In the genomic region with DNA sequence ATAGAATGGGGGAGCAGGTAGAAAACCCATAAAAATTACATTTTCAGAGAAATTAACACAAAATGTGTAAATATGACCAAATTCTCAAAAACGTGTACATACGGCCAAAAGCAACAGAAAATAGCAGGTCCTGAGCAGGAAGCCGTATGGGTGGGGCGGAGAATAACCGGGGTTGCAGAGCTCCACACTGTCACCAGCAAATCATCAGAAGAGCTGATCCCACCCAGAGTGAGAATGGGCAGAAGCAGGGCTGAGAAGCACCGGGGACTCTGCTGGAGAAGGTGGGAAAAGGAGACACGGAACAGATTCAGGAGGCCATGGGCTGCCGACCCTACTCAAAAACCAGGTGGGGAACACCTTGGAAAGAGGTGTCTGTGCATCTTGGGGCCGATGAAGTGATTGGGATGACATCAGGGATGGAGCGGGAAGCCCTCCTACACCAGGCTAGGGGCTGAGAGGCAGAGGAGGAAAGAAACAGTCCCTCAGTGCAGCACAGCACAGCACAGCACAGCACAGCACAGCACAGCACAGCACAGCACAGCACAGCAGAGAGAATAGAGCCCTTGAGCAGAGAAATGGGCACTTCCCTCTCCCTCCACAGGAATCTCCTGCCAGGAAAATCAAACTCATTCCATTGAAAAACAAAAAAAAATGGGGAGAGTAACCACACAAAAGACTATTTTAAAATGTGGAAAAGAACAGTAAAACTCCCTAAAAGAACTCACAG, we compare ENCODE assay signal across 12 cellular contexts. TPM values are rescaled to one million over a fixed set of nuclear protein-coding genes. Genes with fewer than 3 reads are reported as not detected.
DNase-seq lines count a peak whose midpoint lies in the region; ATAC-seq, FAIRE-seq and TF ChIP-seq lines count a peak whose summit lies in the region.
"Had no signal": no experiment of that assay in that cellular context is flagged by ENCODE, and none has a peak within 500 bp of the region (broad histone marks: within the 10 kb centered on the region; RNA-seq: fewer than 3 reads in every experiment).

No MANE protein-coding gene starts in this region.

- H3K9ac ChIP-seq in mesenchymal stem cell (ENCODE audit: low read length), result peak overlapping the region; percentile 92
- H3K9ac ChIP-seq in neural progenitor cell, result no peak overlapping the region

- H2BK12ac ChIP-seq in mesenchymal stem cell (ENCODE audit: low read length in 2 of 2), result peak overlapping the region; percentile 51 to 75

- intact Hi-C loops in Panc1 (cut with micrococcal nuclease; ENCODE audit: unreplicated experiment), result no loop called here
- intact Hi-C loops in CD4-positive, alpha-beta memory T cell (cut with micrococcal nuclease), result no loop called here

- H3K36me3 ChIP-seq in GM06990 (ENCODE audit: control insufficient read depth, insufficient read depth, low read length), result no peaks in the 10 kb centered on the region; the same call in 1 of the 2 replicates
- no peaks in the 10 kb centered on the region for H3K36me3 ChIP-seq in Panc1 (ENCODE audit: control insufficient read depth, insufficient read depth, low read length)
- peaks cover 13 to 40% of the 10 kb centered on the region in 2 experiments for H3K36me3 ChIP-seq in mesenchymal stem cell (ENCODE audit: control insufficient read depth in 1 of 2, insufficient read depth in 2 of 2, low read depth in 1 of 2, low read length in 2 of 2)
- H3K36me3 ChIP-seq in CD4-positive, alpha-beta memory T cell (ENCODE audit: insufficient read depth, low read length), result no peaks in the 10 kb centered on the region
- no peaks in the 10 kb centered on the region for H3K36me3 ChIP-seq in neural progenitor cell

- ATAC-seq in GM21737 (IDR thresholded peaks at IDR 0.05; ENCODE audit: unreplicated experiment) (peak; percentile 63), Panc1 (0 out of 2 replicates have a peak, but pooled peaks have one; percentile 42)
- ATAC-seq: stimulated activated naive CD8-positive, alpha-beta T cell treated with anti-CD3 and anti-CD28 coated beads, Interleukin-15, amount 100 ng/mL, for 72 hours had no signal

- peak overlapping the region; percentile 78 to 79 for H3K18ac ChIP-seq in mesenchymal stem cell (ENCODE audit: low read depth in 1 of 2, low read length in 2 of 2)

- H3K9me3 Mint-ChIP-seq in CD4-positive, alpha-beta memory T cell, result peaks cover 0 to 2% (median 0%) of the 10 kb centered on the region in 8 donors
- no peaks in the 10 kb centered on the region for H3K9me3 Mint-ChIP-seq in neural progenitor cell

- no peaks in the 10 kb centered on the region for H3F3A ChIP-seq in neural progenitor cell (ENCODE audit: low read depth)

- no peaks in the 10 kb centered on the region for H4K20me1 ChIP-seq in neural progenitor cell (ENCODE audit: low read depth)

- H2AFZ ChIP-seq in mesenchymal stem cell (ENCODE audit: low read depth, low read length) (no peak overlapping the region), neural progenitor cell (replicated peaks) (no peak overlapping the region)

- peak overlapping the region; percentile 52 for H4K91ac ChIP-seq in mesenchymal stem cell (ENCODE audit: low read length)

- peaks cover 17% of the 10 kb centered on the region for H3K79me2 ChIP-seq in neural progenitor cell (ENCODE audit: low read depth)

- CTCF ChIA-PET in Panc1 (lab: Charles Lee), result no interaction called here
- CTCF ChIA-PET in CD4-positive, alpha-beta memory T cell (lab: Charles Lee; ENCODE audit: partially characterized antibody), result interaction anchor here (10.2 kb wide), 1 partner anchor 212 kb away, joined by 201 read pairs; no protein-coding TSS in a partner anchor

- peak overlapping the region; percentile 9 to 27 for H3K14ac ChIP-seq in mesenchymal stem cell (ENCODE audit: low read length in 2 of 2)

- H3K36me3 Mint-ChIP-seq in CD4-positive, alpha-beta memory T cell, result peaks cover 17 to 21% of the 10 kb centered on the region in 2 donors
- H3K36me3 Mint-ChIP-seq in neural progenitor cell, result peaks cover 13% of the 10 kb centered on the region

- no peak overlapping the region for H3K27ac Mint-ChIP-seq in CD4-positive, alpha-beta memory T cell
- no peak overlapping the region for H3K27ac Mint-ChIP-seq in neural progenitor cell
- H3K27ac Mint-ChIP-seq: stimulated activated naive CD8-positive, alpha-beta T cell treated with anti-CD3 and anti-CD28 coated beads, Interleukin-15, amount 100 ng/mL, for 72 hours had no signal

- H3K23ac ChIP-seq in mesenchymal stem cell (ENCODE audit: low read length in 2 of 2), result no peak overlapping the region

- peak overlapping the region; percentile 64 for H2BK120ac ChIP-seq in mesenchymal stem cell (ENCODE audit: low read depth, low read length)

- H2AK5ac ChIP-seq in mesenchymal stem cell (ENCODE audit: low read length, severe bottlenecking), result peak overlapping the region; percentile 26

- H3K27ac ChIP-seq in Panc1 (ENCODE audit: low read length), result no peak overlapping the region
- no peak overlapping the region for H3K27ac ChIP-seq in mesenchymal stem cell (ENCODE audit: low read length, poor library complexity, severe bottlenecking)
- H3K27ac ChIP-seq in CD4-positive, alpha-beta memory T cell (ENCODE audit: low read depth, low read length), result no peak overlapping the region
- H3K27ac ChIP-seq in neural progenitor cell, result no peak overlapping the region
- H3K27ac ChIP-seq: C4-2B had no signal

- H3K4me3 ChIP-seq in GM06990 (replicated peaks; ENCODE audit: low read depth, low read length), result peak overlapping the region; percentile 62
- H3K4me3 ChIP-seq in Panc1 (ENCODE audit: low read depth in 2 of 2, low read length in 2 of 2), result no peak overlapping the region
- peak overlapping the region in 1 of 2 experiments; percentile 71 for H3K4me3 ChIP-seq in mesenchymal stem cell (ENCODE audit: insufficient read depth in 1 of 2, low read depth in 1 of 2, low read length in 2 of 2)
- no peak overlapping the region for H3K4me3 ChIP-seq in CD4-positive, alpha-beta memory T cell (ENCODE audit: low read length in 2 of 2)
- H3K4me3 ChIP-seq in neural progenitor cell, result no peak overlapping the region

- H3K27me3 ChIP-seq in GM06990 (replicated peaks; ENCODE audit: control insufficient read depth, insufficient read depth, low read length) (no peaks in the 10 kb centered on the region), Panc1 (ENCODE audit: control insufficient read depth, insufficient read depth, low read length) (no peaks in the 10 kb centered on the region), mesenchymal stem cell (ENCODE audit: control insufficient read depth in 1 of 2, insufficient read depth in 1 of 2, low read length in 2 of 2) (no peaks in the 10 kb centered on the region), neural progenitor cell (no peaks in the 10 kb centered on the region)
- no peaks in the 10 kb centered on the region for H3K27me3 ChIP-seq in CD4-positive, alpha-beta memory T cell (ENCODE audit: insufficient read depth, low read length)

- no peak overlapping the region for H2BK15ac ChIP-seq in mesenchymal stem cell (ENCODE audit: low read depth, poor library complexity, severe bottlenecking)

- peaks cover 23 to 38% (median 27%) of the 10 kb centered on the region in 4 donors for H3K4me1 Mint-ChIP-seq in CD4-positive, alpha-beta memory T cell
- no peaks in the 10 kb centered on the region for H3K4me1 Mint-ChIP-seq in neural progenitor cell

- peak overlapping the region; percentile 52 for H4K8ac ChIP-seq in mesenchymal stem cell (ENCODE audit: low read length)

- in situ Hi-C loops in Panc1 (cut with HindIII; ENCODE audit: low pct_unique_long_range_greater_than_20kb, low sequenced_read_pairs), result no loop called here

- no peak overlapping the region for H2BK5ac ChIP-seq in mesenchymal stem cell (ENCODE audit: low read depth, low read length, poor library complexity, severe bottlenecking)

- no peaks in the 10 kb centered on the region for H3K4me1 ChIP-seq in Panc1 (ENCODE audit: control insufficient read depth, insufficient read depth, low read length)
- peaks cover 8% of the 10 kb centered on the region for H3K4me1 ChIP-seq in mesenchymal stem cell (ENCODE audit: control insufficient read depth, insufficient read depth, low read depth, low read length)
- peaks cover 46% of the 10 kb centered on the region for H3K4me1 ChIP-seq in CD4-positive, alpha-beta memory T cell (ENCODE audit: insufficient read depth, low read length)
- no peaks in the 10 kb centered on the region for H3K4me1 ChIP-seq in neural progenitor cell

- WGBS in mesenchymal stem cell, result 96% methylated on average over 9 of the region's 10 CpGs

- no peaks in the 10 kb centered on the region for H3K27me3 Mint-ChIP-seq in CD4-positive, alpha-beta memory T cell
- no peaks in the 10 kb centered on the region for H3K27me3 Mint-ChIP-seq in neural progenitor cell (ENCODE audit: insufficient read depth, low read depth)
- H3K27me3 Mint-ChIP-seq: stimulated activated naive CD8-positive, alpha-beta T cell treated with anti-CD3 and anti-CD28 coated beads, Interleukin-15, amount 100 ng/mL, for 72 hours had no signal

- BruUV-seq in Panc1 (replicated peaks; lab: Mats Ljungman, UMichigan), result no TSS peak

- H3K4me3 Mint-ChIP-seq in CD4-positive, alpha-beta memory T cell, result no peak overlapping the region
- H3K4me3 Mint-ChIP-seq in neural progenitor cell, result no peak overlapping the region
- H3K4me3 Mint-ChIP-seq: stimulated activated naive CD8-positive, alpha-beta T cell treated with anti-CD3 and anti-CD28 coated beads, Interleukin-15, amount 100 ng/mL, for 72 hours had no signal

- peak overlapping the region in 1 of 2 experiments; percentile 74 for H3K4ac ChIP-seq in mesenchymal stem cell (ENCODE audit: low read depth in 1 of 2, low read length in 2 of 2)

- no peak for FAIRE-seq in D721Med (lab: Jason Lieb, UNC)

- DNase-seq in GM06990 (ENCODE audit: extremely low read depth, insufficient read length) (peak; percentile 29), Panc1 (ENCODE audit: low read depth, low spot score) (no peak), mesenchymal stem cell (no peak), D721Med (ENCODE audit: insufficient read length, low spot score) (no peak), neural progenitor cell (ENCODE audit: low spot score) (no peak), NCI-H774 (lab: John Stamatoyannopoulos, UW) (no peak)
- no peak for DNase-seq in CD4-positive, alpha-beta memory T cell
- DNase-seq: activated CD8-positive, alpha-beta memory T cell treated with anti-CD3 and anti-CD28 coated beads, Interleukin-2, amount 50 U/mL, for 4 hours; stimulated activated naive CD8-positive, alpha-beta T cell treated with anti-CD3 and anti-CD28 coated beads, Interleukin-15, amount 100 ng/mL, for 72 hours had no signal

- TF ChIP-seq CTCF in GM06990 (IDR thresholded peaks at IDR 0.05; ENCODE audit: insufficient read depth, low read length, poor library complexity, severe bottlenecking), result no peak
- TF ChIP-seq CTCF in Panc1 (IDR thresholded peaks at IDR 0.05), result no peak
- TF ChIP-seq CTCF in D721Med (IDR thresholded peaks at IDR 0.05; ENCODE audit: insufficient read depth, missing control alignments), result no peak
- TF ChIP-seq CTCF in neural progenitor cell (IDR thresholded peaks at IDR 0.05), result no peak

- H3K4me2 ChIP-seq in mesenchymal stem cell (ENCODE audit: low read length, poor library complexity, severe bottlenecking), result no peak overlapping the region
- no peak overlapping the region for H3K4me2 ChIP-seq in neural progenitor cell

- POLR2A ChIA-PET in Panc1 (lab: Charles Lee), result no interaction called here
- POLR2A ChIA-PET in CD4-positive, alpha-beta memory T cell (lab: Charles Lee; ENCODE audit: partially characterized antibody), result interaction anchor here (1.4 kb wide), 1 partner anchor 23 kb away, joined by 3 read pairs; no protein-coding TSS in a partner anchor

- peaks cover 27% of the 10 kb centered on the region for H3K79me1 ChIP-seq in mesenchymal stem cell (replicated peaks; ENCODE audit: low read length, poor library complexity, severe bottlenecking)

- H3K9me3 ChIP-seq in Panc1 (ENCODE audit: control insufficient read depth, insufficient read depth, low read depth, low read length) (no peaks in the 10 kb centered on the region), mesenchymal stem cell (ENCODE audit: control insufficient read depth, low read length) (peaks cover 16% of the 10 kb centered on the region), neural progenitor cell (ENCODE audit: low read depth) (no peaks in the 10 kb centered on the region)
- no peaks in the 10 kb centered on the region for H3K9me3 ChIP-seq in CD4-positive, alpha-beta memory T cell (ENCODE audit: control insufficient read depth in 1 of 2, low read length in 2 of 2)

RNA-seq across cellular contexts. Expression of a gene that starts 22.3 kb away (rescaled TPM):
- total RNA-seq in Panc1 (2021; ENCODE audit: unreplicated experiment) (40.6 TPM), neural progenitor cell (ENCODE audit: low replicate concordance) (27.8 and 35.4 TPM in 2 replicates)
- polyA plus RNA-seq in Panc1 (2012; ENCODE audit: insufficient read length), result 30.5 TPM
- 32.9 TPM for polyA plus RNA-seq in mesenchymal stem cell (2013, experiment 1 of 2)
- 31.0 TPM for polyA plus RNA-seq in mesenchymal stem cell (2013, experiment 2 of 2)
- 10 to 100 TPM; 22.7 TPM for total RNA-seq in CD4-positive, alpha-beta memory T cell
- polyA plus RNA-seq in CD4-positive, alpha-beta memory T cell, result 10 to 100 TPM in 1 of 2 donors, 1 to 10 TPM in 1; 8.2 to 14.9 TPM

RNA-seq across cellular contexts. Expression of a gene that starts 47.4 kb away (rescaled TPM):
- total RNA-seq in Panc1 (2021; ENCODE audit: unreplicated experiment) (not detected), neural progenitor cell (ENCODE audit: low replicate concordance) (not detected in 2 replicates)
- polyA plus RNA-seq in Panc1 (2012; ENCODE audit: insufficient read length), result not detected
- not detected for polyA plus RNA-seq in mesenchymal stem cell (2013, experiment 1 of 2)
- not detected for polyA plus RNA-seq in mesenchymal stem cell (2013, experiment 2 of 2)
- total RNA-seq in CD4-positive, alpha-beta memory T cell, result not detected
- not detected for polyA plus RNA-seq in CD4-positive, alpha-beta memory T cell
- total RNA-seq: epithelial cell of proximal tubule had no signal
